Comparison of ENCODE assay signal across 8 cellular contexts in the genomic region with DNA sequence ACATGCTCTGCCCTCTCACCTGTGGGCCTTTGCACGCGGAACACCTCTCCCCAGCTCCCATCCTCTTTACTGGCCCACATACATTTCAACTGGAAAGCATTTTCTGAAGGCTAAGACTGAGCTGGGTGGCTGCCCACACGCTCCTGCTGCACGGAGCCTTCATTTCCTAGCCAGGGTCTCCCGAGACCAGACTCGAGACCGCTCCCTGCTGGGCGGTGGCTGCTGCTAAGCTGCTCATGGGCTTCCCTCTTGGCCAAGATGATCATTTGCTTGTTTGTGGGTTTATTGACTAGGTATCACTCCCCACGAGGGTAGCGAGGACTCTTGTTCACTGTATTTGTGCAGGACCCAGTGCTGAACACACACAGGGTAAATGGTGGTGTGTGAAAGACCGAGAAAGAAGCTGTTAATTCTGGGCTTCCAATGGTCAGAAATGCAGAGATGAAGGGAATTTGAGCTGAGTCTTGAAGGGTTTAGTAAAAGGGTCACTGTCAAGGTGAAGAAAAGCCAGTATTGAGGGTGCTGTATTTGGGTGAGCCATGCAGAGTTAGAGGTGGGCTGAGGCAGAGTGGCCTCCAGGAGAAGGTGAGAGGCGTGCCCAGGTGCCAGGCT.
DNase-seq lines count a peak whose midpoint lies in the region; ATAC-seq and TF ChIP-seq lines count a peak whose summit lies in the region.

No MANE protein-coding gene starts in this region.

- H3K4me1 ChIP-seq in NT2/D1 (ENCODE audit: insufficient read depth, insufficient read length) (peaks cover 10% of the 10 kb centered on the region), muscle layer of duodenum (ENCODE audit: control insufficient read depth in 1 of 2, insufficient read depth in 2 of 2, low read length in 2 of 2) (peaks cover 3 to 30% of the 10 kb centered on the region in 2 donors)

- H3K36me3 ChIP-seq in NT2/D1 (ENCODE audit: insufficient read depth, insufficient read length, low read length) = peaks cover 57% of the 10 kb centered on the region
- H3K36me3 ChIP-seq in muscle layer of duodenum (ENCODE audit: control insufficient read depth in 1 of 2, insufficient read depth in 2 of 2, low read length in 2 of 2) = peaks cover 24 to 42% of the 10 kb centered on the region in 2 donors

- peak overlapping the region; percentile 99 for H3K9ac ChIP-seq in NT2/D1 (ENCODE audit: insufficient read length, low read depth)

- DNase-seq in GM04504 (ENCODE audit: low read depth) (peak; percentile 42), NT2/D1 (ENCODE audit: low read depth, low spot score) (peak; percentile 68), activated T-cell treated with anti-CD3 and anti-CD28 coated beads for 1 hour (ENCODE audit: low read depth) (peak; percentile 71), erythroblast (lab: John Stamatoyannopoulos, UW) (peak; percentile 82 to 85)
- peak; percentile 79 for DNase-seq in stimulated activated CD8-positive, alpha-beta memory T cell treated with anti-CD3 and anti-CD28 coated beads, Interleukin-4, amount 100 ng/mL, for 48 hours

- no peak for TF ChIP-seq POLR2A in erythroblast (IDR thresholded peaks at IDR 0.05; ENCODE audit: low read length)

- no peaks in the 10 kb centered on the region for H3K27me3 ChIP-seq in NT2/D1 (ENCODE audit: insufficient read depth, insufficient read length)
- no peaks in the 10 kb centered on the region for H3K27me3 ChIP-seq in muscle layer of duodenum (ENCODE audit: low read depth, low read length)

- ATAC-seq in HG02642 (IDR thresholded peaks at IDR 0.05; ENCODE audit: poor library complexity, unreplicated experiment) (peak; percentile 31), HG02840 (IDR thresholded peaks at IDR 0.05; ENCODE audit: low FRiP score, unreplicated experiment) (no peak)

- H3K4me3 ChIP-seq in NT2/D1 (ENCODE audit: insufficient read length, low read depth) = peak overlapping the region; percentile 100
- H3K4me3 ChIP-seq in muscle layer of duodenum (ENCODE audit: low read depth in 1 of 2, low read length in 2 of 2) = peak overlapping the region; percentile 95 to 99

- no peaks in the 10 kb centered on the region for H3K9me3 ChIP-seq in NT2/D1 (ENCODE audit: insufficient read depth, low read length)
- no peaks in the 10 kb centered on the region for H3K9me3 ChIP-seq in muscle layer of duodenum (ENCODE audit: control insufficient read depth in 1 of 2, low read length in 2 of 2)

- peak overlapping the region; percentile 16 for H3K27ac ChIP-seq in muscle layer of duodenum (ENCODE audit: low read length)
